35 cellular contexts compared by ENCODE assay signal in the genomic region with DNA sequence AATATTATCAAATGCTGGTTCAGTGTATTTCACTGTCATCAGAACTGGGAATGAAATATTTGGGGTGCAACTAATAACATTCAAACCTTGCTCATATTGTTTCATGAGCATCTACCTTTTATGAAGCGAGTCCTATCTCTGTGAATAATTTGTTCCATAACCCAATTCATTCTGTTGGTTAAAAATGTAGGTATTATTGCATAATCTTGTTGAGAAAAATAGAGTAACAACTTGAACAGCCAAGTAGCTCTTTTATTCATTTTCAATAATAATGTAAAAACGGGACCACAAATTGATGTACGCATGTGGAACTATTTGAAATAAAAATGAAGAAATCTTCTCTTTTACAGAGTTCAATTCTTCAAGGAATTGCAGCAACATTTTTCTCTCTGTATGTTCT.
"Had no signal": no experiment of that assay in that cellular context is flagged by ENCODE, and none has a peak within 500 bp of the region (broad histone marks: within the 10 kb centered on the region; RNA-seq: fewer than 3 reads in every experiment).

No MANE protein-coding gene starts in this region.

- DNase-seq: Karpas-422, Kasumi-1, MG63, MM.1S, MV-4-11, NCI-H1048, NCI-H1092, NCI-H1092 treated with DMSO at 0.1 percent for 48 hours, NCI-H1105, NCI-H1105 treated with DMSO at 0.1 percent for 48 hours, NCI-H1417, NCI-H1417 treated with DMSO at 0.1 percent for 48 hours, NCI-H1436, NCI-H1436 treated with DMSO at 0.1 percent for 48 hours, NCI-H146, NCI-H1694, NCI-H1694 treated with DMSO at 0.1 percent for 48 hours, NCI-H187, NCI-H187 treated with DMSO at 0.1 percent for 48 hours, NCI-H1930, NCI-H2029, NCI-H2029 treated with DMSO at 0.1 percent for 48 hours, NCI-H2081, NCI-H2081 treated with DMSO at 0.1 percent for 48 hours, NCI-H2107, NCI-H2171, NCI-H2171 treated with DMSO at 0.1 percent for 48 hours, NCI-H2227 treated with DMSO at 0.1 percent for 48 hours, NCI-H226, NCI-H345, NCI-H446, NCI-H446 treated with DMSO at 0.1 percent for 48 hours, NCI-H510A, NCI-H510A treated with DMSO at 0.1 percent for 48 hours had no signal

- H3K27ac ChIP-seq: KMS-11 had no signal

- H3K9me3 ChIP-seq: MG63 had no signal

- H3K27me3 ChIP-seq: MG63 had no signal

- H3K36me3 ChIP-seq: MG63 had no signal

- H3K9ac ChIP-seq: KMS-11 had no signal

- H3K4me3 ChIP-seq: MG63 had no signal

- H3K4me2 ChIP-seq: KMS-11 had no signal
